Comparison of ENCODE assay signal across 15 cellular contexts in the genomic region with DNA sequence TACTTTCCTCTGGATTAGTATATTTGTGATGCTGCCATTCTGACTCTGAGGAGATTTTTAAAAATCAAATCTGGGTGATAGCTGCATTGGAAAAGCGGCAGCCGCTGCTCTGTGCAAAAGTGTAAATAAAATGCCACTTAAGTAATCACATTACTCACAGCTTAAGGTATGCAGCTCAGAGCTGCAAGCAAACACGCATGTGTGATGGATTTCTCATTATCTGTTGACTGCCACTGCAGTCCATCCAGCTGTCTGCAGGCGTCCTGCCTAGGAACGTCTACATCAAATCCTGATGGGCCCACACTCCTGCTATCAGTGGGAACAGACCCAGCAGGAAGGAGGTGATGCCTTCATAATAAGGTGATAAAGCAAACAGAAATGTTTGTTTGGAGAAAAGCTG.
A peak's percentile ranks its signal among the peaks of the same experiment; 100 is the strongest.
DNase-seq lines count a peak whose midpoint lies in the region; ATAC-seq, FAIRE-seq and TF ChIP-seq lines count a peak whose summit lies in the region.
"Had no signal": no experiment of that assay in that cellular context is flagged by ENCODE, and none has a peak within 500 bp of the region (broad histone marks: within the 10 kb centered on the region; RNA-seq: fewer than 3 reads in every experiment).

No MANE protein-coding gene starts in this region.

- no peak for DNase-seq in Right ventricle myocardium inferior (ENCODE audit: missing footprints)
- DNase-seq in cardiac septum (ENCODE audit: low spot score) = no peak
- DNase-seq in RWPE2 (ENCODE audit: low spot score) = no peak
- peak in 3 of 5 donors; percentile 34 to 50 (median 48) for DNase-seq in heart left ventricle
- peak; percentile 43 for DNase-seq in urothelium cell line (ENCODE audit: low spot score)
- DNase-seq in stimulated activated CD8-positive, alpha-beta memory T cell treated with anti-CD3 and anti-CD28 coated beads, Interleukin-4, amount 100 ng/mL, for 48 hours = no peak
- DNase-seq in Calu3 = no peak
- DNase-seq: activated CD4-positive, alpha-beta T cell treated with anti-CD3 and anti-CD28 coated beads, Interleukin-2, amount 50 U/mL, for 4 hours; DMS 273 treated with DMSO at 0.1 percent for 48 hours; GOT3; NCI-H510A treated with DMSO at 0.1 percent for 48 hours had no signal

- no peaks in the 10 kb centered on the region for H3K36me3 Mint-ChIP-seq in Calu3 (ENCODE audit: insufficient read depth, unreplicated experiment)

- H3K4me1 ChIP-seq in RWPE2 (ENCODE audit: insufficient read depth, poor library complexity, severe bottlenecking) = no peaks in the 10 kb centered on the region
- peaks cover 0 to 42% (median 12%) of the 10 kb centered on the region in 12 donors for H3K4me1 ChIP-seq in heart left ventricle

- 12 to 21% (median 16%) methylated on average over 5 of the region's 5 CpGs for WGBS in heart left ventricle, 4 donors

- TF ChIP-seq CTCF in RWPE2 (IDR thresholded peaks at IDR 0.05; ENCODE audit: poor library complexity, severe bottlenecking) (no peak), heart left ventricle (IDR thresholded peaks at IDR 0.05) (no peak), Calu3 (IDR thresholded peaks at IDR 0.05; ENCODE audit: unreplicated experiment) (no peak)

- ATAC-seq in Right ventricle myocardium inferior = peak; percentile 62
- peak; percentile 77 for ATAC-seq in RWPE2 (ENCODE audit: low read depth)
- peak; percentile 68 to 88 (median 80) for ATAC-seq in heart left ventricle
- ATAC-seq in HG02852 (IDR thresholded peaks at IDR 0.05; ENCODE audit: unreplicated experiment) = no peak

- no peaks in the 10 kb centered on the region for H3K4me1 Mint-ChIP-seq in Calu3 (ENCODE audit: low read depth, unreplicated experiment)

- H3K27ac ChIP-seq in RWPE2 (ENCODE audit: poor library complexity, severe bottlenecking) (no peak overlapping the region), heart left ventricle (peak overlapping the region in 6 of 12 donors; percentile 39 to 69 (median 60))

- BruUV-seq in Calu3 (replicated peaks; lab: Mats Ljungman, UMichigan) = no TSS peak

- H3K27me3 ChIP-seq in RWPE2 (ENCODE audit: insufficient read depth, poor library complexity, severe bottlenecking) = no peaks in the 10 kb centered on the region
- no peaks in the 10 kb centered on the region for H3K27me3 ChIP-seq in heart left ventricle

- TF ChIP-seq POLR2A in heart left ventricle (IDR thresholded peaks at IDR 0.05) = no peak

- no peaks in the 10 kb centered on the region for H3K36me3 ChIP-seq in RWPE2 (ENCODE audit: low read depth)
- no peaks in the 10 kb centered on the region for H3K36me3 ChIP-seq in heart left ventricle

- intact Hi-C loops in Right ventricle myocardium inferior (cut with DNase I) (no loop called here), cardiac septum (cut with DNase I) (loop anchor here (10.0 kb wide), 1 partner anchor 287 kb away; no protein-coding TSS in a partner anchor), heart left ventricle (cut with DNase I) (no loop called here), Calu3 (cut with micrococcal nuclease; ENCODE audit: unreplicated experiment) (no loop called here)

- H3K27me3 Mint-ChIP-seq in Calu3 (ENCODE audit: unreplicated experiment) = peaks cover 27% of the 10 kb centered on the region
- H3K27me3 Mint-ChIP-seq: dendritic cell treated with granulocyte-macrophage colony-stimulating factor and Interleukin-4, amounts not matched to agents 40 ng/mL and 50 ng/mL, for 4 days had no signal

- H3K4me3 ChIP-seq in RWPE2 (ENCODE audit: severe bottlenecking) = no peak overlapping the region
- peak overlapping the region in 2 of 12 donors; percentile 5 to 18 for H3K4me3 ChIP-seq in heart left ventricle
- H3K4me3 ChIP-seq: smooth muscle cell had no signal

- H3K9me3 Mint-ChIP-seq in Calu3 (ENCODE audit: low read depth, unreplicated experiment) = no peaks in the 10 kb centered on the region
- H3K9me3 Mint-ChIP-seq: activated T-helper 1 cell treated with anti-CD3 and anti-CD28 coated beads, Interleukin-12 subunit alpha, Interleukin-12 subunit beta, Interleukin-2, Interleukin-4 antibody, amounts not matched to agents 30 ng/mL and 10 ng/mL and 1 ng/mL, durations not matched to agents 14 hours and 24 hours and 36 hours; dendritic cell treated with granulocyte-macrophage colony-stimulating factor and Interleukin-4, amounts not matched to agents 40 ng/mL and 50 ng/mL, for 4 days had no signal

- CTCF ChIA-PET in Calu3 (lab: Charles Lee) = interaction anchor here (1.2 kb wide), 1 partner anchor 38 kb away, joined by 3 read pairs; no protein-coding TSS in a partner anchor

- H3K9me3 ChIP-seq in RWPE2 (ENCODE audit: severe bottlenecking) = no peaks in the 10 kb centered on the region
- H3K9me3 ChIP-seq in heart left ventricle = no peaks in the 10 kb centered on the region

- H3K4me3 Mint-ChIP-seq in Calu3 (ENCODE audit: low read depth, unreplicated experiment) = no peak overlapping the region
- H3K4me3 Mint-ChIP-seq: activated T-helper 1 cell treated with anti-CD3 and anti-CD28 coated beads, Interleukin-12 subunit alpha, Interleukin-12 subunit beta, Interleukin-2, Interleukin-4 antibody, amounts not matched to agents 30 ng/mL and 10 ng/mL and 1 ng/mL, durations not matched to agents 14 hours and 24 hours and 36 hours; dendritic cell treated with granulocyte-macrophage colony-stimulating factor and Interleukin-4, amounts not matched to agents 40 ng/mL and 50 ng/mL, for 4 days had no signal

- H3K27ac Mint-ChIP-seq in Calu3 (ENCODE audit: unreplicated experiment) = no peak overlapping the region
- H3K27ac Mint-ChIP-seq: activated T-helper 1 cell treated with anti-CD3 and anti-CD28 coated beads, Interleukin-12 subunit alpha, Interleukin-12 subunit beta, Interleukin-2, Interleukin-4 antibody, amounts not matched to agents 30 ng/mL and 10 ng/mL and 1 ng/mL, durations not matched to agents 14 hours and 24 hours and 36 hours; dendritic cell treated with granulocyte-macrophage colony-stimulating factor and Interleukin-4, amounts not matched to agents 40 ng/mL and 50 ng/mL, for 4 days had no signal

- FAIRE-seq in urothelium cell line (lab: Jason Lieb, UNC) = peak; percentile 23

Comparison
In these comparisons a context has a peak if more than half of its experiments do, and no peak if none do; other contexts are left out.
1. DNase-seq: peak in heart left ventricle (3 of 5) and urothelium cell line (single experiment); none in Right ventricle myocardium inferior (single experiment), cardiac septum (single experiment), RWPE2 (single experiment), stimulated activated CD8-positive, alpha-beta memory T cell treated with anti-CD3 and anti-CD28 coated beads, Interleukin-4, amount 100 ng/mL, for 48 hours (single experiment) and Calu3 (single experiment).